Comparison of ENCODE assay signal across 8 cellular contexts in the genomic region with DNA sequence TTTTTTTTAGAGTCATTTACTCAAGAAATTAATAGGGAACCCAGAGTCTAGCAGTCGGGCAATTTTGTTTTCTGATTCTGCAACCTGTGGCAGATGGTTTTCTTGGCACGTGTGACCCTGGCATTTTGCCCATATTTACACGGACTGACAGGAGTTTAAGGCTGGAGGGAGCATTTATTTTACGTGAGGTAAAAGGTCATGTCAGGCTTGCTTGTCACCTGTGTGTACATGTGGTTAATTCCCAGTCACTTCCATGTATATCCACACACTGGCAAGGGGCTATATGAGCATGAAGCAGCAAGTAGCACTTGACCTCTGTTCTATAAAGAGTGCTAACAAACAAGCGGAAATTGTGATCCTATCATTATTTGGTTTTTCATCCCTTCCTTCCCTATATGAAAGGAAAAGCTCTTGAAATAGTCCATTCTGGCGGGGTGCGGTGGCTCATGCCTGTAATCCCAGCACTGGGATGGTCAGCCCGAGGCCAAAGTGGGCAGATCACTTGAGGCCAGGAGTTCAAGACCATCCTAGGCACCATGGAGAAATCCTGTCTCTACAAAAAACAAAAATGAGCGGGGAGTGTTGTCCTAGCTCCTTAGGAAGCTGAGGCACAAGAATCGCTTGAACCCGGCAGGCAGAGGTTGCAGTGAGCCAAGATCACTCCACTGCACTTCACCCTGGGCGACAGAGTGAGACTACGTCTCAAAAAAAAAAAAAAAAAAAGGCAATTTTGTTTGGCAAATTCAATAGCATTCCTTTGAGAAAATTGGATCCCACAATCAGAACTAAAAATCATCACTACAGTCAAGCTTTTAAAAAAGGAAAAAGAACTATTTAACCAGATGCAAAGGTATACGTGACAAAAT. TPM values are rescaled to one million over a fixed set of nuclear protein-coding genes. Genes with fewer than 3 reads are reported as not detected.
A peak's percentile ranks its signal among the peaks of the same experiment; 100 is the strongest.
DNase-seq lines count a peak whose midpoint lies in the region; ATAC-seq and TF ChIP-seq lines count a peak whose summit lies in the region.

No MANE protein-coding gene starts in this region.

- in situ Hi-C loops in SK-MEL-5 (cut with HindIII; ENCODE audit: low pct_unique_long_range_greater_than_20kb, low sequenced_read_pairs): no loop called here

- H3K27ac ChIP-seq in C4-2B: peak overlapping the region; percentile 21; the same call in 1 of the 2 replicates
- no peak overlapping the region for H3K27ac ChIP-seq in smooth muscle cell (ENCODE audit: low read depth)
- H3K27ac ChIP-seq in foreskin keratinocyte: no peak overlapping the region

- peaks cover 13% of the 10 kb centered on the region for H3K9me3 Mint-ChIP-seq in glutamatergic neuron (ENCODE audit: unreplicated experiment)

- no peak for ATAC-seq in GM21786 (IDR thresholded peaks at IDR 0.05; ENCODE audit: unreplicated experiment)
- ATAC-seq in HG03442 (IDR thresholded peaks at IDR 0.05; ENCODE audit: unreplicated experiment): no peak
- no peak for ATAC-seq in foreskin keratinocyte

- whole genome bisulfite sequencing in smooth muscle cell (ENCODE audit: low lambda C conversion rate): 91% methylated on average over 14 of the region's 14 CpGs

- no peaks in the 10 kb centered on the region for H3K9me3 ChIP-seq in smooth muscle cell (replicated peaks; ENCODE audit: low read depth)

- H3K4me3 Mint-ChIP-seq in glutamatergic neuron (ENCODE audit: unreplicated experiment): peak overlapping the region; percentile 95

- H3K36me3 ChIP-seq in smooth muscle cell (ENCODE audit: low read depth): no peaks in the 10 kb centered on the region

- H3K4me3 ChIP-seq in smooth muscle cell: peak overlapping the region; percentile 94

- no peak overlapping the region for H2AFZ ChIP-seq in smooth muscle cell (ENCODE audit: low read depth)

- TF ChIP-seq CTCF in C4-2B (conservative IDR thresholded peaks at IDR 0.05): no peak
- TF ChIP-seq CTCF in glutamatergic neuron (IDR thresholded peaks at IDR 0.05; ENCODE audit: partially characterized antibody, unreplicated experiment): no peak
- TF ChIP-seq CTCF in smooth muscle cell (IDR thresholded peaks at IDR 0.05; ENCODE audit: borderline replicate concordance, insufficient read depth, poor library complexity, severe bottlenecking): no peak
- no peak for TF ChIP-seq CTCF in foreskin keratinocyte (conservative IDR thresholded peaks at IDR 0.05)

- no peak overlapping the region for H3K27ac Mint-ChIP-seq in glutamatergic neuron (ENCODE audit: unreplicated experiment)

- H3K9ac ChIP-seq in smooth muscle cell (ENCODE audit: low read depth): no peak overlapping the region

- peaks cover 11% of the 10 kb centered on the region for H3K27me3 Mint-ChIP-seq in glutamatergic neuron (ENCODE audit: unreplicated experiment)

- no peaks in the 10 kb centered on the region for H3K36me3 Mint-ChIP-seq in glutamatergic neuron (ENCODE audit: unreplicated experiment)

- peaks cover 69% of the 10 kb centered on the region for H4K20me1 ChIP-seq in smooth muscle cell (ENCODE audit: low read depth)

- peaks cover 69% of the 10 kb centered on the region for H3K79me2 ChIP-seq in smooth muscle cell (ENCODE audit: low read depth)

- peaks cover 2% of the 10 kb centered on the region for H3F3A ChIP-seq in smooth muscle cell (ENCODE audit: low read depth)

- H3K27me3 ChIP-seq in smooth muscle cell (ENCODE audit: low read depth): no peaks in the 10 kb centered on the region
- no peaks in the 10 kb centered on the region for H3K27me3 ChIP-seq in foreskin keratinocyte

- H3K4me1 Mint-ChIP-seq in glutamatergic neuron (ENCODE audit: low read depth, unreplicated experiment): peaks cover 19% of the 10 kb centered on the region

- DNase-seq in HuH-7.5 (ENCODE audit: low spot score) (peak; percentile 45), SK-MEL-5 (ENCODE audit: low read depth, low spot score) (peak; percentile 13), glutamatergic neuron (no peak), smooth muscle cell (lab: John Stamatoyannopoulos, UW; ENCODE audit: unreplicated experiment) (no peak), foreskin keratinocyte (no peak)

- H3K4me1 ChIP-seq in smooth muscle cell (ENCODE audit: low read depth): peaks cover 10% of the 10 kb centered on the region
- peaks cover 11% of the 10 kb centered on the region for H3K4me1 ChIP-seq in foreskin keratinocyte

- H3K4me2 ChIP-seq in smooth muscle cell: peak overlapping the region; percentile 91

RNA-seq across cellular contexts. Expression of gene SPAG9, which starts 2.1 kb away (rescaled TPM):
- 103 and 109 TPM in 2 replicates for total RNA-seq in SK-MEL-5 (2014; rRNA removed; shearing (Covaris generic))
- 44.3 and 65.5 TPM in 2 replicates for polyA plus RNA-seq in SK-MEL-5 (2015; cell fraction: cytosol; rRNA removed)
- polyA plus RNA-seq in SK-MEL-5 (2015; cell fraction: nucleus; rRNA removed): 326 and 437 TPM in 2 replicates
- total RNA-seq in glutamatergic neuron (ENCODE audit: unreplicated experiment) (327 TPM), smooth muscle cell (64.8 and 81.1 TPM in 2 replicates), foreskin keratinocyte (56.6 and 57.2 TPM in 2 replicates)
- polyA plus RNA-seq in smooth muscle cell (25.1 and 29.1 TPM in 2 replicates), foreskin keratinocyte (10.5 and 12.6 TPM in 2 replicates)

RNA-seq across cellular contexts. Expression of gene NME1, which starts 34.8 kb away (rescaled TPM):
- total RNA-seq in SK-MEL-5 (2014; rRNA removed; shearing (Covaris generic)): 415 and 458 TPM in 2 replicates
- 285 and 336 TPM in 2 replicates for polyA plus RNA-seq in SK-MEL-5 (2015; cell fraction: cytosol; rRNA removed)
- 40.9 and 69.8 TPM in 2 replicates for polyA plus RNA-seq in SK-MEL-5 (2015; cell fraction: nucleus; rRNA removed)
- 125 TPM for total RNA-seq in glutamatergic neuron (ENCODE audit: unreplicated experiment)
- total RNA-seq in smooth muscle cell: 95.5 and 119 TPM in 2 replicates
- 222 and 233 TPM in 2 replicates for polyA plus RNA-seq in smooth muscle cell
- total RNA-seq in foreskin keratinocyte: 326 and 368 TPM in 2 replicates
- 458 and 507 TPM in 2 replicates for polyA plus RNA-seq in foreskin keratinocyte

RNA-seq across cellular contexts. Expression of gene NME2, which starts 47.6 kb away (rescaled TPM):
- 602 and 660 TPM in 2 replicates for total RNA-seq in SK-MEL-5 (2014; rRNA removed; shearing (Covaris generic))
- 762 and 894 TPM in 2 replicates for polyA plus RNA-seq in SK-MEL-5 (2015; cell fraction: cytosol; rRNA removed)
- 85.2 and 151 TPM in 2 replicates for polyA plus RNA-seq in SK-MEL-5 (2015; cell fraction: nucleus; rRNA removed)
- total RNA-seq in glutamatergic neuron (ENCODE audit: unreplicated experiment): 245 TPM
- 376 and 496 TPM in 2 replicates for total RNA-seq in smooth muscle cell
- polyA plus RNA-seq in smooth muscle cell: 675 and 678 TPM in 2 replicates
- total RNA-seq in foreskin keratinocyte: 1,137 TPM in 2 replicates
- polyA plus RNA-seq in foreskin keratinocyte: 1,484 and 1,519 TPM in 2 replicates

Comparison
In these comparisons a context has a peak if more than half of its experiments do, and no peak if none do; other contexts are left out.
1. DNase-seq: peak in HuH-7.5 (single experiment) and SK-MEL-5 (single experiment); none in glutamatergic neuron (single experiment), smooth muscle cell (single experiment) and foreskin keratinocyte (0 of 2).